In genomic region chr7:103296901-103297836, GRCh38 we compare ENCODE assay signal across 8 cellular contexts. TPM values are rescaled to one million over a fixed set of nuclear protein-coding genes. Genes with fewer than 3 reads are reported as not detected.
DNase-seq lines count a peak whose midpoint lies in the region; ATAC-seq, FAIRE-seq and TF ChIP-seq lines count a peak whose summit lies in the region.

TSS of gene PMPCB (plus strand) at chr7:103297435. CDS start at chr7:103297460, 25 bp downstream.

- ATAC-seq in GM19043 (IDR thresholded peaks at IDR 0.05; ENCODE audit: low read depth, unreplicated experiment) (peak; percentile 91), HG03378 (IDR thresholded peaks at IDR 0.05; ENCODE audit: unreplicated experiment) (peak; percentile 91)

- peaks cover 4 to 5% of the 10 kb centered on the region in 2 experiments for H3K36me3 ChIP-seq in keratinocyte (ENCODE audit: control insufficient read depth in 2 of 2, extremely low read depth in 1 of 2, insufficient read depth in 2 of 2, low read length in 2 of 2)

- peak within 1 kb of the TSS; percentile 90 to 93 (median 91) for H3K4me3 ChIP-seq in keratinocyte (ENCODE audit: control insufficient read depth in 2 of 3, extremely low read depth in 1 of 3, insufficient read depth in 2 of 3, low read depth in 1 of 3, low read length in 3 of 3)

- FAIRE-seq in keratinocyte (lab: Jason Lieb, UNC), result peak; percentile 81

- H3K9ac ChIP-seq in keratinocyte (ENCODE audit: control insufficient read depth, extremely low read depth, insufficient read depth, low read length), result peak within 1 kb of the TSS; percentile 92

- no peaks in the 10 kb centered on the region for H3K9me1 ChIP-seq in keratinocyte (ENCODE audit: control insufficient read depth, extremely low read depth, insufficient read depth, low read length)

- peaks cover 21% of the 10 kb centered on the region for H3K79me2 ChIP-seq in keratinocyte (ENCODE audit: control insufficient read depth, insufficient read depth, low read length)

- peak within 1 kb of the TSS; percentile 90 for H3K4me2 ChIP-seq in keratinocyte (ENCODE audit: control insufficient read depth, extremely low read depth, insufficient read depth, low read depth, low read length)

- dilution Hi-C loops in keratinocyte (cut with MboI; ENCODE audit: extremely low pct_ligation_motif_present, low sequenced_read_pairs), result no loop called here

- TF ChIP-seq CTCF in keratinocyte (optimal IDR thresholded peaks at IDR 0.05 in 1 of 3, IDR thresholded peaks at IDR 0.05 in 1 of 3, conservative IDR thresholded peaks at IDR 0.05 in 1 of 3; ENCODE audit: extremely low read depth in 1 of 3, insufficient read depth in 2 of 3, low read length in 3 of 3), result peak; percentile 92 to 97 (median 96)

- no peaks in the 10 kb centered on the region for H3K9me3 ChIP-seq in keratinocyte (ENCODE audit: control insufficient read depth, low read depth, low read length)

- H3K27ac ChIP-seq in keratinocyte (ENCODE audit: control insufficient read depth, insufficient read depth, low read length), result peak within 1 kb of the TSS; percentile 69

- H3K27me3 ChIP-seq in keratinocyte (ENCODE audit: control insufficient read depth, extremely low read depth, insufficient read depth, low read length), result no peaks in the 10 kb centered on the region

- peak; percentile 97 for DNase-seq in Ammon's horn (ENCODE audit: low spot score)
- DNase-seq in NCI-H446 treated with DMSO at 0.1 percent for 48 hours (lab: John Stamatoyannopoulos, UW), result peak; percentile 66
- peak; percentile 98 for DNase-seq in activated CD4-positive, CD25-positive, alpha-beta regulatory T cell treated with anti-CD3 and anti-CD28 coated beads, Interleukin-2, amount 50 U/mL, for 72 hours
- DNase-seq in cerebellar nuclear complex (lab: John Stamatoyannopoulos, UW), result peak; percentile 13 to 67
- DNase-seq in keratinocyte (ENCODE audit: low read depth, low spot score), result peak; percentile 44
- DNase-seq in stimulated activated CD4-positive, alpha-beta T cell treated with anti-CD3 and anti-CD28 coated beads, Interleukin-15, amount 100 ng/mL, for 1 hour (ENCODE audit: low read depth in 1 of 2, low spot score in 1 of 2), result peak; percentile 90 to 94

- H3K4me1 ChIP-seq in keratinocyte (ENCODE audit: control insufficient read depth, extremely low read depth, insufficient read depth, low read length), result peaks cover 4% of the 10 kb centered on the region

- peak within 1 kb of the TSS; percentile 96 for H2AFZ ChIP-seq in keratinocyte (ENCODE audit: control insufficient read depth, low read length)

- H4K20me1 ChIP-seq in keratinocyte (ENCODE audit: control insufficient read depth, extremely low read depth, insufficient read depth, low read length), result no peaks in the 10 kb centered on the region

RNA-seq across cellular contexts. Expression of gene PMPCB, which starts in this region (rescaled TPM):
- polyA plus RNA-seq in keratinocyte, result 43.6 to 79.2 TPM (median 61.2 TPM) in 3 replicates
- 87.9 TPM for polyA plus RNA-seq in keratinocyte (2011; ENCODE audit: low read depth)
- polyA plus RNA-seq in keratinocyte (2011; cell fraction: cytosol; rRNA removed), result 31.9 and 63.6 TPM in 2 replicates
- 79.9 and 111 TPM in 2 replicates for polyA plus RNA-seq in keratinocyte (2011; cell fraction: nucleus; rRNA removed)
- 46.2 and 48.0 TPM in 2 replicates for polyA plus RNA-seq in keratinocyte (2012; ENCODE audit: low replicate concordance)
- 6.6 to 38.3 TPM (median 17.0 TPM) in 3 replicates for polyA minus RNA-seq in keratinocyte
- 24.2 TPM for polyA minus RNA-seq in keratinocyte (2011; cell fraction: cytosol; rRNA and poly(A)+ RNA removed)
- polyA minus RNA-seq in keratinocyte (2011; cell fraction: nucleus; rRNA and poly(A)+ RNA removed), result 13.6 and 23.0 TPM in 2 replicates

Comparison
In these comparisons a context has a peak if more than half of its experiments do, and no peak if none do; other contexts are left out.
1. Peak in every context shown above with its lines: DNase-seq, ATAC-seq, H3K4me3 ChIP-seq and H3K27ac ChIP-seq.
2. DNase-seq: peak in every context shown above with its lines; median percentile 98 in activated CD4-positive, CD25-positive, alpha-beta regulatory T cell treated with anti-CD3 and anti-CD28 coated beads, Interleukin-2, amount 50 U/mL, for 72 hours; 97 in Ammon's horn; 92 in stimulated activated CD4-positive, alpha-beta T cell treated with anti-CD3 and anti-CD28 coated beads, Interleukin-15, amount 100 ng/mL, for 1 hour; 66 in NCI-H446 treated with DMSO at 0.1 percent for 48 hours; 44 in keratinocyte; 40 in cerebellar nuclear complex.